ENCODE assay signal across 11 cellular contexts in the genomic region with DNA sequence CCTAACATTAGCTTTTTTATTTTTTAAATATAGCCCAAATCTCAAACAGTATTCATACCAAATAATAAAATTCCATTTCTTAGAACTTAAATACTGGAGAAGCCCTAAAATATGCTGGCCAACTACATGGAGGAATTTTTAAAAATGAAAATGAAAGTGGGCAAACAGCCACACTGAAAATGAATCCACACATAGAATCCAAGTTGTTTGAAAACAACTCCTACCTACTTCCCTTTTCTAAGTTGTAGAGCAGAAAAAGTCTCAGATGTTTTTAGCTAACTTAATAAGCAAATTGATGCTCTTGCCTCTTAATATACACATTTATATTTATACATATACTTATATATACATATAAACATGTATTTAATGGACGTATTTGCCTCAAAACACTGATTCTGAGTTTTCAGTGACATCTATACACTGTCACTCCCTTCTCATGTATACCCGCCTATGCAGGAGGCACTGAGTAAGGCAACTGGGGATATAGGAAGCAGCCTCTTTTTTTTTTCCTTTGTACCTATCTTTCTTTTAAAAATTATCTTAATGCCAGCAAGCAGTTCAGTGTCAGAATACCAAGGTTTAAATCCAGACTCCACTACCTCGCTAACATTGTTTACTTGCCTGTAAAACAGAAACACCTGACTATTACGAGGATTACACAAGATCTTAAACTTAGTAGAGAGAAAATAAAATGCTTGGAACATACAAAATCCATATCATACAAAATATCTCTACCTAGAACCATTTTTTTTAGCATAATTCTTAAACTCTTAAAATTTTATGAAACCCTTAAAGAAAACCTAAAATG. TPM values are rescaled to one million over a fixed set of nuclear protein-coding genes. Genes with fewer than 3 reads are reported as not detected.
DNase-seq lines count a peak whose midpoint lies in the region; ATAC-seq and TF ChIP-seq lines count a peak whose summit lies in the region.
"Had no signal": no experiment of that assay in that cellular context is flagged by ENCODE, and none has a peak within 500 bp of the region (broad histone marks: within the 10 kb centered on the region; RNA-seq: fewer than 3 reads in every experiment).

No MANE protein-coding gene starts in this region.

- H3K4me1 Mint-ChIP-seq in CD8-positive, alpha-beta T cell (ENCODE audit: low read depth): peaks cover 76% of the 10 kb centered on the region

- no peak for TF ChIP-seq CTCF in GM10266 (IDR thresholded peaks at IDR 0.05; ENCODE audit: control insufficient read depth, insufficient read depth, low read depth, missing control alignments)
- TF ChIP-seq CTCF in CD8-positive, alpha-beta T cell (IDR thresholded peaks at IDR 0.05): no peak
- TF ChIP-seq CTCF in SK-N-SH (IDR thresholded peaks at IDR 0.05): no peak

- no peaks in the 10 kb centered on the region for H3K27me3 Mint-ChIP-seq in CD8-positive, alpha-beta T cell (ENCODE audit: low read depth)
- H3K27me3 Mint-ChIP-seq: CD4-positive, CD25-positive, alpha-beta regulatory T cell had no signal

- H2AFZ ChIP-seq in SK-N-SH (ENCODE audit: low read depth): no peak overlapping the region

- no peak overlapping the region for H3K4me3 Mint-ChIP-seq in CD8-positive, alpha-beta T cell

- TF ChIP-seq EP300 in SK-N-SH (IDR thresholded peaks at IDR 0.05; ENCODE audit: borderline replicate concordance in 1 of 2, low read depth in 1 of 2, low read length in 1 of 2): no peak

- peaks cover 100% of the 10 kb centered on the region for H3K79me2 ChIP-seq in SK-N-SH (ENCODE audit: insufficient read depth)

- H3K4me1 ChIP-seq in CD8-positive, alpha-beta T cell (ENCODE audit: insufficient read depth, low read length): peaks cover 38% of the 10 kb centered on the region
- H3K4me1 ChIP-seq in SK-N-SH (ENCODE audit: control insufficient read depth in 1 of 2, insufficient read depth in 2 of 2, low read depth in 1 of 2, low read length in 1 of 2): peaks cover 0 to 25% of the 10 kb centered on the region in 2 experiments; a peak in 3 of 4 replicates

- CTCF ChIA-PET in CD8-positive, alpha-beta T cell (lab: Charles Lee): no interaction called here
- CTCF ChIA-PET in SK-N-SH (lab: Yijun Ruan, JAX): no interaction called here

- no peak overlapping the region for H3K4me2 ChIP-seq in SK-N-SH

- no peaks in the 10 kb centered on the region for H3K27me3 ChIP-seq in CD8-positive, alpha-beta T cell (ENCODE audit: insufficient read depth, low read length)
- no peaks in the 10 kb centered on the region for H3K27me3 ChIP-seq in SK-N-SH (ENCODE audit: insufficient read depth)

- peaks cover 39% of the 10 kb centered on the region for H4K20me1 ChIP-seq in SK-N-SH (ENCODE audit: insufficient read depth)

- intact Hi-C loops in CD8-positive, alpha-beta T cell (cut with DNase I, micrococcal nuclease): loop anchor here in 1 of 2 experiments (1.0 kb wide), 1 partner anchor 14 kb away; no protein-coding TSS in a partner anchor

- no peaks in the 10 kb centered on the region for H3K9me3 ChIP-seq in CD8-positive, alpha-beta T cell (ENCODE audit: low read length)
- 0 out of 2 replicates have a peak, but pooled peaks cover 8% of the 10 kb centered on the region for H3K9me3 ChIP-seq in SK-N-SH

- peaks cover 26% of the 10 kb centered on the region for H3K36me3 Mint-ChIP-seq in CD8-positive, alpha-beta T cell

- POLR2A ChIA-PET in CD8-positive, alpha-beta T cell (lab: Charles Lee): no interaction called here
- POLR2A ChIA-PET in SK-N-SH (lab: Yijun Ruan, JAX): no interaction called here

- no peak overlapping the region for H3K27ac Mint-ChIP-seq in CD8-positive, alpha-beta T cell

- 95% methylated on average over 4 of the region's 4 CpGs for WGBS in SK-N-SH (ENCODE audit: low lambda C conversion rate)

- no peak overlapping the region for H3K4me3 ChIP-seq in CD8-positive, alpha-beta T cell (ENCODE audit: low read depth, low read length)
- H3K4me3 ChIP-seq in SK-N-SH (ENCODE audit: low read depth in 2 of 2, low read length in 1 of 2): no peak overlapping the region

- peaks cover 11% of the 10 kb centered on the region for H3K9me3 Mint-ChIP-seq in CD8-positive, alpha-beta T cell

- H3K36me3 ChIP-seq in CD8-positive, alpha-beta T cell (ENCODE audit: insufficient read depth, low read length): no peaks in the 10 kb centered on the region
- peaks cover 3 to 13% of the 10 kb centered on the region in 2 experiments for H3K36me3 ChIP-seq in SK-N-SH (replicated peaks in 1 of 2; ENCODE audit: control insufficient read depth in 1 of 2, insufficient read depth in 2 of 2, low read length in 1 of 2)

- DNase-seq in AML-193 (lab: John Stamatoyannopoulos, UW) (peak; percentile 24 to 44), caudate nucleus (lab: John Stamatoyannopoulos, UW) (no peak), myocyte (ENCODE audit: low read depth) (peak; percentile 27), GM10266 (ENCODE audit: extremely low spot score) (no peak), NCI-H2029 treated with DMSO at 0.1 percent for 48 hours (lab: John Stamatoyannopoulos, UW) (no peak), SK-N-SH (no peak)
- no peak for DNase-seq in CD8-positive, alpha-beta T cell
- DNase-seq: activated CD4-positive, alpha-beta T cell treated with anti-CD3 and anti-CD28 coated beads, Interleukin-2, amount 50 U/mL, for 4 hours; CD4-positive, CD25-positive, alpha-beta regulatory T cell; NCI-H82 had no signal

- no peaks in the 10 kb centered on the region for H3K9me2 ChIP-seq in SK-N-SH

- H3K27ac ChIP-seq in caudate nucleus (ENCODE audit: low read depth, low read length) (peak overlapping the region; percentile 6), SK-N-SH (ENCODE audit: low read depth in 2 of 2, low read length in 1 of 2) (no peak overlapping the region)
- H3K27ac ChIP-seq in CD8-positive, alpha-beta T cell (ENCODE audit: low read depth, low read length): no peak overlapping the region

- TF ChIP-seq RAD21 in SK-N-SH (IDR thresholded peaks at IDR 0.05; ENCODE audit: low read length): no peak

- H3F3A ChIP-seq in SK-N-SH (replicated peaks; ENCODE audit: insufficient read depth): peaks cover 11% of the 10 kb centered on the region

- H3K9ac ChIP-seq in SK-N-SH: no peak overlapping the region

- peak; percentile 44 for ATAC-seq in HG03108 (IDR thresholded peaks at IDR 0.05; ENCODE audit: unreplicated experiment)
- ATAC-seq in CD8-positive, alpha-beta T cell: no peak

TF ChIP-seq in SK-N-SH, 30 proteins besides CTCF, POLR2A, EP300 and RAD21 (continues in another document):
- TF ChIP-seq NRF1 (IDR thresholded peaks at IDR 0.05; ENCODE audit: low read depth, low read length): no peak
- TF ChIP-seq RXRA (IDR thresholded peaks at IDR 0.05; ENCODE audit: borderline replicate concordance, low read depth): no peak
- TF ChIP-seq, protein P1, sequence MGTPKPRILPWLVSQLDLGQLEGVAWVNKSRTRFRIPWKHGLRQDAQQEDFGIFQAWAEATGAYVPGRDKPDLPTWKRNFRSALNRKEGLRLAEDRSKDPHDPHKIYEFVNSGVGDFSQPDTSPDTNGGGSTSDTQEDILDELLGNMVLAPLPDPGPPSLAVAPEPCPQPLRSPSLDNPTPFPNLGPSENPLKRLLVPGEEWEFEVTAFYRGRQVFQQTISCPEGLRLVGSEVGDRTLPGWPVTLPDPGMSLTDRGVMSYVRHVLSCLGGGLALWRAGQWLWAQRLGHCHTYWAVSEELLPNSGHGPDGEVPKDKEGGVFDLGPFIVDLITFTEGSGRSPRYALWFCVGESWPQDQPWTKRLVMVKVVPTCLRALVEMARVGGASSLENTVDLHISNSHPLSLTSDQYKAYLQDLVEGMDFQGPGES (IDR thresholded peaks at IDR 0.05; ENCODE audit: low read depth, low read length): no peak
- no peak for TF ChIP-seq NFIC (IDR thresholded peaks at IDR 0.05; ENCODE audit: borderline replicate concordance)
- TF ChIP-seq SMC3 (IDR thresholded peaks at IDR 0.05; ENCODE audit: low read depth, low read length): no peak
- TF ChIP-seq, protein P2, sequence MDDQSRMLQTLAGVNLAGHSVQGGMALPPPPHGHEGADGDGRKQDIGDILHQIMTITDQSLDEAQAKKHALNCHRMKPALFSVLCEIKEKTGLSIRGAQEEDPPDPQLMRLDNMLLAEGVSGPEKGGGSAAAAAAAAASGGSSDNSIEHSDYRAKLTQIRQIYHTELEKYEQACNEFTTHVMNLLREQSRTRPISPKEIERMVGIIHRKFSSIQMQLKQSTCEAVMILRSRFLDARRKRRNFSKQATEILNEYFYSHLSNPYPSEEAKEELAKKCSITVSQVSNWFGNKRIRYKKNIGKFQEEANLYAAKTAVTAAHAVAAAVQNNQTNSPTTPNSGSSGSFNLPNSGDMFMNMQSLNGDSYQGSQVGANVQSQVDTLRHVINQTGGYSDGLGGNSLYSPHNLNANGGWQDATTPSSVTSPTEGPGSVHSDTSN (IDR thresholded peaks at IDR 0.05): no peak
- TF ChIP-seq, protein P3, sequence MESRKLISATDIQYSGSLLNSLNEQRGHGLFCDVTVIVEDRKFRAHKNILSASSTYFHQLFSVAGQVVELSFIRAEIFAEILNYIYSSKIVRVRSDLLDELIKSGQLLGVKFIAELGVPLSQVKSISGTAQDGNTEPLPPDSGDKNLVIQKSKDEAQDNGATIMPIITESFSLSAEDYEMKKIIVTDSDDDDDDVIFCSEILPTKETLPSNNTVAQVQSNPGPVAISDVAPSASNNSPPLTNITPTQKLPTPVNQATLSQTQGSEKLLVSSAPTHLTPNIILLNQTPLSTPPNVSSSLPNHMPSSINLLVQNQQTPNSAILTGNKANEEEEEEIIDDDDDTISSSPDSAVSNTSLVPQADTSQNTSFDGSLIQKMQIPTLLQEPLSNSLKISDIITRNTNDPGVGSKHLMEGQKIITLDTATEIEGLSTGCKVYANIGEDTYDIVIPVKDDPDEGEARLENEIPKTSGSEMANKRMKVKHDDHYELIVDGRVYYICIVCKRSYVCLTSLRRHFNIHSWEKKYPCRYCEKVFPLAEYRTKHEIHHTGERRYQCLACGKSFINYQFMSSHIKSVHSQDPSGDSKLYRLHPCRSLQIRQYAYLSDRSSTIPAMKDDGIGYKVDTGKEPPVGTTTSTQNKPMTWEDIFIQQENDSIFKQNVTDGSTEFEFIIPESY (IDR thresholded peaks at IDR 0.05; ENCODE audit: borderline replicate concordance, low read depth): no peak
- TF ChIP-seq, protein P4, sequence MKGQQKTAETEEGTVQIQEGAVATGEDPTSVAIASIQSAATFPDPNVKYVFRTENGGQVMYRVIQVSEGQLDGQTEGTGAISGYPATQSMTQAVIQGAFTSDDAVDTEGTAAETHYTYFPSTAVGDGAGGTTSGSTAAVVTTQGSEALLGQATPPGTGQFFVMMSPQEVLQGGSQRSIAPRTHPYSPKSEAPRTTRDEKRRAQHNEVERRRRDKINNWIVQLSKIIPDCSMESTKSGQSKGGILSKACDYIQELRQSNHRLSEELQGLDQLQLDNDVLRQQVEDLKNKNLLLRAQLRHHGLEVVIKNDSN (IDR thresholded peaks at IDR 0.05; ENCODE audit: borderline replicate concordance, low read depth): no peak
- no peak for TF ChIP-seq EZH2phosphoT487 (IDR thresholded peaks at IDR 0.05; ENCODE audit: borderline replicate concordance, low read depth)
- no peak for TF ChIP-seq JUND (IDR thresholded peaks at IDR 0.05)
- no peak for TF ChIP-seq TAF1 (IDR thresholded peaks at IDR 0.05; ENCODE audit: borderline replicate concordance, low read depth, low read length)

RNA-seq across cellular contexts. Expression of a gene that starts 13.3 kb away (rescaled TPM):
- total RNA-seq in myocyte: 46.2 and 47.6 TPM in 2 replicates
- polyA plus RNA-seq in myocyte (2012): 9.6 TPM
- total RNA-seq in CD8-positive, alpha-beta T cell: 10 to 100 TPM; 75.0 to 77.1 TPM
- polyA plus RNA-seq in SK-N-SH (2012; rRNA removed): 4.7 and 6.4 TPM in 2 replicates
- polyA plus RNA-seq in SK-N-SH (2012; cell fraction: cytosol; rRNA removed): 4.2 and 4.7 TPM in 2 replicates
- polyA plus RNA-seq in SK-N-SH (2012; cell fraction: nucleus; rRNA removed): 12.0 and 23.7 TPM in 2 replicates

Comparison
In these comparisons a context has a peak if more than half of its experiments do, and no peak if none do; other contexts are left out.
1. DNase-seq: peak in AML-193 (2 of 2) and myocyte (single experiment); none in caudate nucleus (0 of 61), GM10266 (single experiment), CD8-positive, alpha-beta T cell (0 of 7), NCI-H2029 treated with DMSO at 0.1 percent for 48 hours (single experiment) and SK-N-SH (single experiment).